Comparison of ENCODE assay signal across 8 cellular contexts in genomic region chrX:154717824-154718223, GRCh38. TPM values are rescaled to one million over a fixed set of nuclear protein-coding genes. Genes with fewer than 3 reads are reported as not detected.
A peak's percentile ranks its signal among the peaks of the same experiment; 100 is the strongest.
DNase-seq lines count a peak whose midpoint lies in the region; TF ChIP-seq lines count a peak whose summit lies in the region.

No MANE protein-coding gene starts in this region.

- no peak for TF ChIP-seq CTCF in cardiac fibroblast (IDR thresholded peaks at IDR 0.05; ENCODE audit: low read depth, low read length)
- TF ChIP-seq CTCF in smooth muscle cell (IDR thresholded peaks at IDR 0.05; ENCODE audit: borderline replicate concordance, insufficient read depth, poor library complexity, severe bottlenecking), result no peak
- TF ChIP-seq CTCF in endodermal cell (conservative IDR thresholded peaks at IDR 0.05), result no peak

- H3K36me3 ChIP-seq in smooth muscle cell (ENCODE audit: low read depth) (no peaks in the 10 kb centered on the region), endodermal cell (ENCODE audit: control insufficient read depth, insufficient read depth, low read length) (no peaks in the 10 kb centered on the region)

- H3K9ac ChIP-seq in smooth muscle cell (ENCODE audit: low read depth) (no peak overlapping the region), endodermal cell (ENCODE audit: extremely low read depth, low read length, poor library complexity, severe bottlenecking) (no peak overlapping the region)

- H3K4me3 Mint-ChIP-seq in endodermal cell, result no peak overlapping the region

- H3K4me2 ChIP-seq in smooth muscle cell, result no peak overlapping the region

- H3F3A ChIP-seq in smooth muscle cell (ENCODE audit: low read depth), result no peaks in the 10 kb centered on the region

- H3K4me3 ChIP-seq in cardiac fibroblast (replicated peaks in 1 of 2; ENCODE audit: low read depth in 2 of 2, low read length in 2 of 2) (no peak overlapping the region), skin epidermis (no peak overlapping the region), smooth muscle cell (no peak overlapping the region), endodermal cell (ENCODE audit: low read length) (no peak overlapping the region)

- H3K4me1 ChIP-seq in smooth muscle cell (ENCODE audit: low read depth) (no peaks in the 10 kb centered on the region), endodermal cell (ENCODE audit: control insufficient read depth, insufficient read depth, low read length) (no peaks in the 10 kb centered on the region)

- H3K27ac Mint-ChIP-seq in endodermal cell, result no peak overlapping the region

- peak overlapping the region in 13 of 21 experiments; percentile 16 to 84 (median 50) for H3K27ac ChIP-seq in skin epidermis
- H3K27ac ChIP-seq in smooth muscle cell (ENCODE audit: low read depth), result no peak overlapping the region
- H3K27ac ChIP-seq in endodermal cell (ENCODE audit: low read depth, low read length), result no peak overlapping the region

- no peaks in the 10 kb centered on the region for H3K27me3 ChIP-seq in smooth muscle cell (ENCODE audit: low read depth)
- H3K27me3 ChIP-seq in endodermal cell (ENCODE audit: control insufficient read depth, insufficient read depth, low read length, poor library complexity, severe bottlenecking), result no peaks in the 10 kb centered on the region

- H3K4me1 Mint-ChIP-seq in endodermal cell, result no peaks in the 10 kb centered on the region

- no peaks in the 10 kb centered on the region for H3K36me3 Mint-ChIP-seq in endodermal cell (ENCODE audit: low read depth)

- no peaks in the 10 kb centered on the region for H4K20me1 ChIP-seq in smooth muscle cell (ENCODE audit: low read depth)

- no peaks in the 10 kb centered on the region for H3K27me3 Mint-ChIP-seq in endodermal cell (ENCODE audit: insufficient read depth)

- H3K9me3 Mint-ChIP-seq in endodermal cell, result peaks cover 48% of the 10 kb centered on the region

- no peaks in the 10 kb centered on the region for H3K79me2 ChIP-seq in smooth muscle cell (ENCODE audit: low read depth)

- DNase-seq in activated CD4-positive, alpha-beta T cell treated with anti-CD3 and anti-CD28 coated beads for 4 hours, result peak; percentile 12 to 18
- no peak for DNase-seq in activated CD4-positive, alpha-beta T cell treated with anti-CD3 and anti-CD28 coated beads for 1 hour
- DNase-seq in NOMO-1 treated with dmso at 0.1 percent for 144 hours (lab: John Stamatoyannopoulos, UW; ENCODE audit: unreplicated experiment) (peak; percentile 22), cardiac fibroblast (ENCODE audit: low read depth in 2 of 2) (peak; percentile 45 to 58), smooth muscle cell (lab: John Stamatoyannopoulos, UW; ENCODE audit: unreplicated experiment) (no peak), endodermal cell (no peak)
- DNase-seq in stimulated activated CD4-positive, alpha-beta T cell treated with anti-CD3 and anti-CD28 coated beads, Interleukin-1b, Interleukin-23, amount 100 ng/mL, for 48 hours, result no peak

- 61% methylated on average over 7 of the region's 7 CpGs for WGBS in smooth muscle cell (ENCODE audit: low lambda C conversion rate)
- WGBS in endodermal cell (ENCODE audit: insufficient coverage in 1 of 2, insufficient read length in 1 of 2), 2 experiments, result 87% methylated on average over 7 of the region's 7 CpGs; no CpG with 5 or more reads in 1 of the 2 experiments

- H3K9me3 ChIP-seq in smooth muscle cell (replicated peaks; ENCODE audit: low read depth) (no peaks in the 10 kb centered on the region), endodermal cell (ENCODE audit: control insufficient read depth, low read length) (no peaks in the 10 kb centered on the region)

- no peak overlapping the region for H2AFZ ChIP-seq in smooth muscle cell (ENCODE audit: low read depth)

RNA-seq across cellular contexts. Expression of gene GAB3, which starts 33.1 kb away (rescaled TPM):
- total RNA-seq in smooth muscle cell (0.63 and 0.72 TPM in 2 replicates), endodermal cell (under 1 TPM; 0.13 to 0.55 TPM)
- 0.39 and 0.80 TPM in 2 replicates for polyA plus RNA-seq in smooth muscle cell
- polyA plus RNA-seq in endodermal cell (2013, experiment 1 of 2), result 0.07 TPM
- not detected for polyA plus RNA-seq in endodermal cell (2013, experiment 2 of 2)

RNA-seq across cellular contexts. Expression of gene DKC1, which starts 44.8 kb away (rescaled TPM):
- total RNA-seq in smooth muscle cell (18.7 and 23.4 TPM in 2 replicates), endodermal cell (10 to 100 TPM; 66.5 to 70.8 TPM)
- polyA plus RNA-seq in smooth muscle cell, result 31.2 and 35.1 TPM in 2 replicates
- 66.7 TPM for polyA plus RNA-seq in endodermal cell (2013, experiment 1 of 2)
- 62.1 TPM for polyA plus RNA-seq in endodermal cell (2013, experiment 2 of 2)

Comparison
In these comparisons a context has a peak if more than half of its experiments do, and no peak if none do; other contexts are left out.
1. DNase-seq: peak in activated CD4-positive, alpha-beta T cell treated with anti-CD3 and anti-CD28 coated beads for 4 hours (2 of 2), NOMO-1 treated with dmso at 0.1 percent for 144 hours (single experiment) and cardiac fibroblast (2 of 2); none in activated CD4-positive, alpha-beta T cell treated with anti-CD3 and anti-CD28 coated beads for 1 hour (single experiment), stimulated activated CD4-positive, alpha-beta T cell treated with anti-CD3 and anti-CD28 coated beads, Interleukin-1b, Interleukin-23, amount 100 ng/mL, for 48 hours (single experiment), smooth muscle cell (single experiment) and endodermal cell (single experiment).
2. H3K27ac ChIP-seq: peak in skin epidermis (13 of 21); none in smooth muscle cell (single experiment) and endodermal cell (single experiment).